9 cellular contexts compared by ENCODE assay signal in genomic region chr2:230885467-230886130, GRCh38. TPM values are rescaled to one million over a fixed set of nuclear protein-coding genes. Genes with fewer than 3 reads are reported as not detected.
A peak's percentile ranks its signal among the peaks of the same experiment; 100 is the strongest.
DNase-seq lines count a peak whose midpoint lies in the region; ATAC-seq and TF ChIP-seq lines count a peak whose summit lies in the region.
"Had no signal": no experiment of that assay in that cellular context is flagged by ENCODE, and none has a peak within 500 bp of the region (broad histone marks: within the 10 kb centered on the region; RNA-seq: fewer than 3 reads in every experiment).

No MANE protein-coding gene starts in this region.

- no peak overlapping the region for H3K27ac Mint-ChIP-seq in endodermal cell

- peaks cover 6% of the 10 kb centered on the region for H3K36me3 Mint-ChIP-seq in endodermal cell (ENCODE audit: low read depth)

- H3K4me3 ChIP-seq in H7 (ENCODE audit: insufficient read depth, low read depth, low read length), result no peak overlapping the region
- H3K4me3 ChIP-seq in endodermal cell (ENCODE audit: low read length), result no peak overlapping the region
- no peak overlapping the region for H3K4me3 ChIP-seq in retinal pigment epithelial cell (ENCODE audit: low read length)

- no peak for ATAC-seq in HG03045 (IDR thresholded peaks at IDR 0.05; ENCODE audit: unreplicated experiment)
- no peak for ATAC-seq in esophagus mucosa

- H3K4me1 ChIP-seq in endodermal cell (ENCODE audit: control insufficient read depth, insufficient read depth, low read length), result no peaks in the 10 kb centered on the region

- TF ChIP-seq CTCF in endodermal cell (conservative IDR thresholded peaks at IDR 0.05) (no peak), retinal pigment epithelial cell (conservative IDR thresholded peaks at IDR 0.05; ENCODE audit: low read depth, low read length) (no peak)

- WGBS in endodermal cell (ENCODE audit: insufficient coverage in 1 of 2, insufficient read length in 1 of 2), 2 experiments, result 58 to 73% methylated on average over 8 to 11 of the region's 11 CpGs

- peaks cover 3% of the 10 kb centered on the region for H3K9me3 Mint-ChIP-seq in endodermal cell

- H3K27me3 Mint-ChIP-seq in endodermal cell (ENCODE audit: insufficient read depth), result peaks cover 3% of the 10 kb centered on the region

- H3K36me3 ChIP-seq in H7 (replicated peaks; ENCODE audit: control insufficient read depth, insufficient read depth, low read length) (no peaks in the 10 kb centered on the region), endodermal cell (ENCODE audit: control insufficient read depth, insufficient read depth, low read length) (no peaks in the 10 kb centered on the region)

- peak; percentile 82 for DNase-seq in H7
- DNase-seq in NCI-H510A (lab: John Stamatoyannopoulos, UW), result peak; percentile 23
- peak; percentile 73 for DNase-seq in endodermal cell
- DNase-seq in retinal pigment epithelial cell (ENCODE audit: low read depth), result peak; percentile 58
- DNase-seq in islet precursor cell, result no peak
- DNase-seq: NCI-H2107 had no signal

- peak overlapping the region; percentile 84 for H3K27ac ChIP-seq in endodermal cell (ENCODE audit: low read depth, low read length)

- no peak overlapping the region for H3K9ac ChIP-seq in endodermal cell (ENCODE audit: extremely low read depth, low read length, poor library complexity, severe bottlenecking)

- H3K27me3 ChIP-seq in H7 (ENCODE audit: control insufficient read depth, insufficient read depth, low read length) (no peaks in the 10 kb centered on the region), endodermal cell (ENCODE audit: control insufficient read depth, insufficient read depth, low read length, poor library complexity, severe bottlenecking) (no peaks in the 10 kb centered on the region)

- peaks cover 1% of the 10 kb centered on the region for H3K4me1 Mint-ChIP-seq in endodermal cell

- no peak overlapping the region for H3K4me3 Mint-ChIP-seq in endodermal cell

- H3K9me3 ChIP-seq in endodermal cell (ENCODE audit: control insufficient read depth, low read length), result no peaks in the 10 kb centered on the region

RNA-seq across cellular contexts. Expression of gene ITM2C, which starts 20.9 kb away (rescaled TPM):
- 392 and 393 TPM in 2 replicates for total RNA-seq in H7 (2014; rRNA removed; shearing (Covaris generic))
- 100 to 1,000 TPM; 208 to 269 TPM for total RNA-seq in endodermal cell
- polyA plus RNA-seq in endodermal cell (2013, experiment 1 of 2), result 239 TPM
- polyA plus RNA-seq in endodermal cell (2013, experiment 2 of 2), result 230 TPM
- 7.3 TPM for total RNA-seq in esophagus mucosa

RNA-seq across cellular contexts. Expression of gene GPR55, which starts 39.4 kb away (rescaled TPM):
- total RNA-seq in H7 (2014; rRNA removed; shearing (Covaris generic)), result 0.04 TPM in 1 of 2 replicates, not detected in the other
- total RNA-seq in endodermal cell, result 1 to 10 TPM; 2.6 to 7.5 TPM
- 0.64 TPM for polyA plus RNA-seq in endodermal cell (2013, experiment 1 of 2)
- 0.21 TPM for polyA plus RNA-seq in endodermal cell (2013, experiment 2 of 2)
- 0.20 TPM for total RNA-seq in esophagus mucosa
- total RNA-seq: lung microvascular endothelial cell had no signal

Comparison
In these comparisons a context has a peak if more than half of its experiments do, and no peak if none do; other contexts are left out.
1. RNA of gene ITM2C, which starts 20.9 kb away (total RNA-seq): 392 to 393 TPM in H7 and 208 to 269 TPM in endodermal cell; 7.3 TPM in esophagus mucosa (single experiment); every median in the first group is over 10 times any median in the second.